ENCODE assay signal across 18 cellular contexts in the genomic region with DNA sequence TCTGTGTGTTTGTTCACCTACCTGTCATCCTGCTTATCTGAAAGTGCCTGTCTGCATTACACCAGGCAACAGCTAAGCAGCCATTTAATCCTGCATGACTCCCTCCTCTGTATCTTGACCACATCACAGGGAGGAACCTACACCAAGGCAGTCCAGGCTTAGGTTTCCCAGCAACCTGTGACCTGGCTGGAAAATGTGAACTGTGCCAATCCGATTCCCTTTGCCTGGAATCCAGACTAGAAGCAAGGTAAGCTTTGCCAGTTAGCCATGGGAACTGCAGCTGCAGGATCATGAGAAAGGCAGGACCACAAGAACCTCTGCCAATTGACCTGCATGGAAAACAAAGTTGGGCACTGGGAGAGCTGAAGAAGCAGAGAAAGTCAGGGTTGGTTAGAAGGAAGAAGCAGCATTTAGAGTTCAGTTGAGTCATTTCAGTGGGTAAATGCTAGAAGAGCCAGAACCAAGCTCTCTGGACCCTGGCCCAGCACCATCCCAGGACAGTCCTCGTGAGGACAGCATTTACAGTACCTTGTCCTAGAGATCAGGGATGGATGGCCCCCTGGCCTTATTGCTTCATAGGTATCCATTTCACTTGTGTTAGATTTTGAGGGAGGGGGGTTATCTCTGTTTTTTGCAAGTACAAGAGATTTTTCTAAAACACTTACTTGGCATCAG. TPM values are rescaled to one million over a fixed set of nuclear protein-coding genes. Genes with fewer than 3 reads are reported as not detected.
A peak's percentile ranks its signal among the peaks of the same experiment; 100 is the strongest.
DNase-seq lines count a peak whose midpoint lies in the region; ATAC-seq and TF ChIP-seq lines count a peak whose summit lies in the region.
"Had no signal": no experiment of that assay in that cellular context is flagged by ENCODE, and none has a peak within 500 bp of the region (broad histone marks: within the 10 kb centered on the region; RNA-seq: fewer than 3 reads in every experiment).

No MANE protein-coding gene starts in this region.

- H3K4me3 ChIP-seq in hepatocyte: no peak overlapping the region
- H3K4me3 ChIP-seq in mucosa of rectum (ENCODE audit: low read length in 2 of 2): peak overlapping the region in 1 of 2 donors; percentile 34
- H3K4me3 ChIP-seq: MG63 had no signal

- no peak for ATAC-seq in foreskin keratinocyte

- no peak for TF ChIP-seq CTCF in hepatocyte (IDR thresholded peaks at IDR 0.05; ENCODE audit: poor library complexity)
- no peak for TF ChIP-seq CTCF in foreskin keratinocyte (conservative IDR thresholded peaks at IDR 0.05)

- H3K36me3 ChIP-seq in hepatocyte (replicated peaks; ENCODE audit: insufficient read depth, low read depth): no peaks in the 10 kb centered on the region
- H3K36me3 ChIP-seq in mucosa of rectum (ENCODE audit: control insufficient read depth in 2 of 2, insufficient read depth in 2 of 2, low read length in 2 of 2): no peaks in the 10 kb centered on the region
- H3K36me3 ChIP-seq: MG63, Peyer's patch had no signal

- H3K27ac ChIP-seq in hepatocyte (peak overlapping the region; percentile 50), mucosa of rectum (ENCODE audit: low read depth in 2 of 2, low read length in 2 of 2) (peak overlapping the region; percentile 20 to 85), foreskin keratinocyte (no peak overlapping the region)
- H3K27ac ChIP-seq: KMS-11 had no signal

- peak overlapping the region in 1 of 2 donors; percentile 5 for H3K9ac ChIP-seq in mucosa of rectum (ENCODE audit: low read depth in 1 of 2, low read length in 2 of 2)
- H3K9ac ChIP-seq: KMS-11 had no signal

- no peaks in the 10 kb centered on the region for H4K20me1 ChIP-seq in hepatocyte (ENCODE audit: insufficient read depth, poor library complexity, severe bottlenecking)

- no peaks in the 10 kb centered on the region for H3K9me2 ChIP-seq in hepatocyte (replicated peaks; ENCODE audit: insufficient read depth)

- no peaks in the 10 kb centered on the region for H3K9me3 ChIP-seq in hepatocyte (ENCODE audit: low read depth)
- H3K9me3 ChIP-seq in mucosa of rectum (ENCODE audit: control insufficient read depth in 2 of 2, low read length in 2 of 2): no peaks in the 10 kb centered on the region
- H3K9me3 ChIP-seq: MG63, Peyer's patch had no signal

- H3K27me3 ChIP-seq in hepatocyte: no peaks in the 10 kb centered on the region
- H3K27me3 ChIP-seq in mucosa of rectum (ENCODE audit: control insufficient read depth in 2 of 2, insufficient read depth in 2 of 2, low read length in 2 of 2): no peaks in the 10 kb centered on the region
- H3K27me3 ChIP-seq in foreskin keratinocyte: peaks cover 21% of the 10 kb centered on the region
- H3K27me3 ChIP-seq: Peyer's patch had no signal

- peak overlapping the region; percentile 45 for H3K4me2 ChIP-seq in hepatocyte
- H3K4me2 ChIP-seq: KMS-11 had no signal

- H3K4me1 ChIP-seq in hepatocyte (ENCODE audit: insufficient read depth) (peaks cover 23% of the 10 kb centered on the region), mucosa of rectum (ENCODE audit: control insufficient read depth in 2 of 2, insufficient read depth in 2 of 2, low read length in 2 of 2) (peaks cover 31 to 47% of the 10 kb centered on the region in 2 donors), foreskin keratinocyte (peaks cover under 1% of the 10 kb centered on the region)

- no peaks in the 10 kb centered on the region for H3K79me2 ChIP-seq in hepatocyte

- WGBS in hepatocyte (ENCODE audit: low lambda C conversion rate, missing lambda C conversion rate): 62% methylated on average over 2 of the region's 2 CpGs

- DNase-seq in SW480 (ENCODE audit: low spot score) (peak; percentile 53), hepatocyte (ENCODE audit: low spot score) (no peak), occipital lobe (lab: John Stamatoyannopoulos, UW) (no peak), foreskin keratinocyte (no peak), cortex of kidney (lab: John Stamatoyannopoulos, UW) (no peak)
- no peak for DNase-seq in stimulated activated CD4-positive, alpha-beta T cell treated with anti-CD3 and anti-CD28 coated beads, Interleukin-1b, Interleukin-23, amount 100 ng/mL, for 48 hours
- DNase-seq: CD4-positive, alpha-beta memory T cell; GF-D8; GOT3; MG63; NCI-H1092 treated with DMSO at 0.1 percent for 48 hours; NCI-H187; NCI-H446 treated with DMSO at 0.1 percent for 48 hours; NCI-H82; Peyer's patch; SHP77 treated with DMSO at 0.1 percent for 48 hours had no signal

- H2AFZ ChIP-seq in hepatocyte: no peak overlapping the region

RNA-seq across cellular contexts. Expression of a gene that starts 6.1 kb away (rescaled TPM):
- total RNA-seq in hepatocyte (362 and 379 TPM in 2 replicates), occipital lobe (233 TPM), foreskin keratinocyte (35.8 and 36.3 TPM in 2 replicates)
- polyA plus RNA-seq in hepatocyte (123 and 128 TPM in 2 replicates), foreskin keratinocyte (18.8 and 20.0 TPM in 2 replicates)
